12 cellular contexts compared by ENCODE assay signal in the genomic region with DNA sequence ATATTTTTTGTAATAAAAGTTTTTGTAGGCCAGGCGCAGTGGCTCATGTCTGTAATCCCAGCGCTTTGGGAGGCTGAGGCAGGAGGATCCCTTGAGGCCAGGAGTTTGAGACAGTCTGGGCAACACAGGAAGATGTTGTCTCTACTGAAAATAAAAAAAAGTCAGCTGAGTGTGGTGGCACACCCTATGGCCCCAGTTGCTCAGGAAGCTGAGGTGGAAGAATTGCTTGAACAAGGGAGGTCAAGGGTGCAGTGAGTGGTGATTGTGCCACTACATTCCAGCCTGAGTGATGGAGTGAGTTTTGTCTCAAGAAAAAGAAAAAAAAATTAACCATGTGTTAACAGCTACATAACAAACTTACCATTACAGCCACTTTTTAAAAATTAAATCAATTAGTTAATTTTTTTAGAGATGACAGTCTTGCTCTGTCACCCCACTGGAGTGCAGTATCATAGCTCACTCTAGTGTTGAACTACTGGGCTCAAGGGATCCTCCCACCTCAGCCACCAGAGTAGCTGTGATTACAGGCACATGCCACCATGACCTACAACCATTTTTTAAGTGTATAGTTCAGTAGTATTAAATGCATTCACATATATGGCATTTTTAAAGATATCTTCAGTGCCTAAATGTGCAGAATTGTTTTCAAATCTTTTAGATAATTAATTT.
DNase-seq lines count a peak whose midpoint lies in the region; ATAC-seq and TF ChIP-seq lines count a peak whose summit lies in the region.
"Had no signal": no experiment of that assay in that cellular context is flagged by ENCODE, and none has a peak within 500 bp of the region (broad histone marks: within the 10 kb centered on the region; RNA-seq: fewer than 3 reads in every experiment).

No MANE protein-coding gene starts in this region.

- WGBS in esophagus muscularis mucosa, result 98% methylated on average over 2 of the region's 2 CpGs

- H3K27ac ChIP-seq in osteoblast (ENCODE audit: low read depth, low read length) (peak overlapping the region; percentile 47), esophagus muscularis mucosa (replicated peaks in 1 of 4) (no peak overlapping the region)
- H3K27ac ChIP-seq: GM23248 had no signal

- no peaks in the 10 kb centered on the region for H3K9me3 Mint-ChIP-seq in activated T-cell treated with anti-CD3 and anti-CD28 coated beads, Interleukin-2, amount 50 U/mL, for 24 hours
- H3K9me3 Mint-ChIP-seq in activated T-helper 17 cell treated with anti-CD3 and anti-CD28 coated beads, Interleukin-2, amount 50 U/mL, for 72 hours, result peaks cover 4% of the 10 kb centered on the region
- H3K9me3 Mint-ChIP-seq in glutamatergic neuron (ENCODE audit: unreplicated experiment), result no peaks in the 10 kb centered on the region

- no peak for TF ChIP-seq EP300 in esophagus muscularis mucosa (IDR thresholded peaks at IDR 0.05)

- H3K79me2 ChIP-seq in Loucy (ENCODE audit: insufficient read depth, low read length) (no peaks in the 10 kb centered on the region), osteoblast (ENCODE audit: insufficient read depth, low read length) (no peaks in the 10 kb centered on the region)

- H4K20me1 ChIP-seq in Loucy (ENCODE audit: insufficient read depth, low read length, poor library complexity, severe bottlenecking) (no peaks in the 10 kb centered on the region), osteoblast (ENCODE audit: insufficient read depth, low read length) (no peaks in the 10 kb centered on the region)

- H3K36me3 ChIP-seq in Loucy (ENCODE audit: insufficient read depth, low read length) (no peaks in the 10 kb centered on the region), osteoblast (ENCODE audit: insufficient read depth, low read length) (no peaks in the 10 kb centered on the region), esophagus muscularis mucosa (peaks cover 0 to 28% (median 13%) of the 10 kb centered on the region in 4 donors)

- H2AFZ ChIP-seq in Loucy (ENCODE audit: low read length) (no peak overlapping the region), osteoblast (ENCODE audit: low read length) (no peak overlapping the region)
- H2AFZ ChIP-seq: GM23248 had no signal

- no peaks in the 10 kb centered on the region for H3K27me3 Mint-ChIP-seq in activated T-cell treated with anti-CD3 and anti-CD28 coated beads, Interleukin-2, amount 50 U/mL, for 24 hours
- no peaks in the 10 kb centered on the region for H3K27me3 Mint-ChIP-seq in activated T-helper 17 cell treated with anti-CD3 and anti-CD28 coated beads, Interleukin-2, amount 50 U/mL, for 72 hours
- peaks cover 1% of the 10 kb centered on the region for H3K27me3 Mint-ChIP-seq in glutamatergic neuron (ENCODE audit: unreplicated experiment)

- H3K4me1 Mint-ChIP-seq in activated T-cell treated with anti-CD3 and anti-CD28 coated beads, Interleukin-2, amount 50 U/mL, for 24 hours (ENCODE audit: low read depth), result peaks cover 35% of the 10 kb centered on the region
- peaks cover 5% of the 10 kb centered on the region for H3K4me1 Mint-ChIP-seq in activated T-helper 17 cell treated with anti-CD3 and anti-CD28 coated beads, Interleukin-2, amount 50 U/mL, for 72 hours
- no peaks in the 10 kb centered on the region for H3K4me1 Mint-ChIP-seq in glutamatergic neuron (ENCODE audit: low read depth, unreplicated experiment)

- H3K4me3 ChIP-seq in Loucy (ENCODE audit: low read length, poor library complexity, severe bottlenecking) (no peak overlapping the region), osteoblast (ENCODE audit: insufficient read depth, low read length) (no peak overlapping the region), esophagus muscularis mucosa (no peak overlapping the region)
- H3K4me3 ChIP-seq: GM23248 had no signal

- H3K4me2 ChIP-seq in Loucy (ENCODE audit: low read depth, low read length, poor library complexity, severe bottlenecking) (no peak overlapping the region), osteoblast (ENCODE audit: insufficient read depth, low read length) (no peak overlapping the region)

- no peak for TF ChIP-seq POLR2A in esophagus muscularis mucosa (IDR thresholded peaks at IDR 0.05; ENCODE audit: low read depth)

- H3K9me3 ChIP-seq in Loucy (ENCODE audit: insufficient read depth, low read depth, low read length) (peaks cover 4% of the 10 kb centered on the region; the same call in 1 of the 2 replicates), osteoblast (ENCODE audit: low read depth, low read length) (no peaks in the 10 kb centered on the region), esophagus muscularis mucosa (peaks cover 0 to 6% (median 0%) of the 10 kb centered on the region in 4 donors)

- DNase-seq in activated T-cell treated with anti-CD3 and anti-CD28 coated beads, Interleukin-2, amount 50 U/mL, for 24 hours, result no peak
- DNase-seq in activated T-cell treated with anti-CD3 and anti-CD28 coated beads, Interleukin-2, amount 50 U/mL, for 48 hours, result no peak
- DNase-seq in osteoblast (ENCODE audit: insufficient read length, low spot score, missing footprints) (no peak), glutamatergic neuron (no peak), esophagus muscularis mucosa (ENCODE audit: extremely low spot score) (no peak), AG08396 (ENCODE audit: low spot score) (no peak)
- DNase-seq: foreskin melanocyte, GM23248, NCI-H2171 treated with DMSO at 0.1 percent for 48 hours, trophoblast cell had no signal

- ATAC-seq in activated T-helper 17 cell treated with anti-CD3 and anti-CD28 coated beads, Interleukin-2, amount 50 U/mL, for 72 hours (replicated peaks), result peak; percentile 52

- H3K9me2 ChIP-seq in Loucy (replicated peaks; ENCODE audit: low read depth, low read length), result no peaks in the 10 kb centered on the region

- intact Hi-C loops in esophagus muscularis mucosa (cut with DNase I), result no loop called here

- peak overlapping the region; percentile 41 for H3K27ac Mint-ChIP-seq in activated T-cell treated with anti-CD3 and anti-CD28 coated beads, Interleukin-2, amount 50 U/mL, for 24 hours
- H3K27ac Mint-ChIP-seq in activated T-helper 17 cell treated with anti-CD3 and anti-CD28 coated beads, Interleukin-2, amount 50 U/mL, for 72 hours, result no peak overlapping the region
- no peak overlapping the region for H3K27ac Mint-ChIP-seq in glutamatergic neuron (ENCODE audit: unreplicated experiment)

- no peak overlapping the region for H3K4me3 Mint-ChIP-seq in activated T-cell treated with anti-CD3 and anti-CD28 coated beads, Interleukin-2, amount 50 U/mL, for 24 hours
- H3K4me3 Mint-ChIP-seq in activated T-helper 17 cell treated with anti-CD3 and anti-CD28 coated beads, Interleukin-2, amount 50 U/mL, for 72 hours, result no peak overlapping the region
- H3K4me3 Mint-ChIP-seq in glutamatergic neuron (ENCODE audit: unreplicated experiment), result no peak overlapping the region

- peak; percentile 28; the same call in 1 of the 2 replicates for TF ChIP-seq CTCF in Loucy (conservative IDR thresholded peaks at IDR 0.05; ENCODE audit: low read length)
- no peak for TF ChIP-seq CTCF in osteoblast (IDR thresholded peaks at IDR 0.05; ENCODE audit: extremely low read depth, low read depth, low read length)
- no peak for TF ChIP-seq CTCF in glutamatergic neuron (IDR thresholded peaks at IDR 0.05; ENCODE audit: partially characterized antibody, unreplicated experiment)
- TF ChIP-seq CTCF in esophagus muscularis mucosa (IDR thresholded peaks at IDR 0.05), result no peak

- peaks cover 20% of the 10 kb centered on the region for H3K36me3 Mint-ChIP-seq in activated T-cell treated with anti-CD3 and anti-CD28 coated beads, Interleukin-2, amount 50 U/mL, for 24 hours (ENCODE audit: low read depth)
- peaks cover 6% of the 10 kb centered on the region for H3K36me3 Mint-ChIP-seq in activated T-helper 17 cell treated with anti-CD3 and anti-CD28 coated beads, Interleukin-2, amount 50 U/mL, for 72 hours (ENCODE audit: low read depth)
- H3K36me3 Mint-ChIP-seq in glutamatergic neuron (ENCODE audit: unreplicated experiment), result no peaks in the 10 kb centered on the region

- no peak overlapping the region for H3K9ac ChIP-seq in Loucy (ENCODE audit: low read depth, low read length, poor library complexity, severe bottlenecking)
- H3K9ac ChIP-seq: GM23248 had no signal

- H3K4me1 ChIP-seq in Loucy (ENCODE audit: insufficient read depth, low read length, poor library complexity, severe bottlenecking) (no peaks in the 10 kb centered on the region), osteoblast (ENCODE audit: insufficient read depth, low read length) (peaks cover 36% of the 10 kb centered on the region), esophagus muscularis mucosa (peaks cover 8 to 14% (median 9%) of the 10 kb centered on the region in 4 donors)

- H3K27me3 ChIP-seq in Loucy (ENCODE audit: insufficient read depth, low read length, poor library complexity, severe bottlenecking), result no peaks in the 10 kb centered on the region
- no peaks in the 10 kb centered on the region for H3K27me3 ChIP-seq in osteoblast (ENCODE audit: insufficient read depth, low read length)
- H3K27me3 ChIP-seq in esophagus muscularis mucosa, result no peaks in the 10 kb centered on the region

- H3F3A ChIP-seq in Loucy (ENCODE audit: low read depth), result no peaks in the 10 kb centered on the region
